In genomic region chr22:28953399-28953798, GRCh38 we compare ENCODE assay signal across 25 cellular contexts.
DNase-seq lines count a peak whose midpoint lies in the region; ATAC-seq and TF ChIP-seq lines count a peak whose summit lies in the region.
"Had no signal": no experiment of that assay in that cellular context is flagged by ENCODE, and none has a peak within 500 bp of the region (broad histone marks: within the 10 kb centered on the region; RNA-seq: fewer than 3 reads in every experiment).

No MANE protein-coding gene starts in this region.

- peaks cover 54% of the 10 kb centered on the region for H3K27me3 Mint-ChIP-seq in activated naive CD4-positive, alpha-beta T cell treated with anti-CD3 and anti-CD28 coated beads, Interleukin-2, amount 50 U/mL, for 24 hours
- peaks cover 76% of the 10 kb centered on the region for H3K27me3 Mint-ChIP-seq in activated T-cell treated with anti-CD3 and anti-CD28 coated beads, Interleukin-2, amount 50 U/mL, for 72 hours (ENCODE audit: low read depth)

- no peak for DNase-seq in activated naive CD4-positive, alpha-beta T cell treated with anti-CD3 and anti-CD28 coated beads, Interleukin-2, amount 50 U/mL, for 72 hours (ENCODE audit: low spot score in 2 of 2)
- DNase-seq in vagina (ENCODE audit: extremely low spot score in 2 of 2) (no peak), inferior parietal cortex (ENCODE audit: extremely low spot score) (no peak)
- DNase-seq in activated T-cell treated with anti-CD3 and anti-CD28 coated beads, Interleukin-2, amount 50 U/mL, for 72 hours = no peak
- DNase-seq: 8988T; activated CD4-positive, alpha-beta memory T cell treated with anti-CD3 and anti-CD28 coated beads, Interleukin-2, amount 10 ng/mL, durations not matched to agents 7 days and 5 days; activated CD4-positive, alpha-beta T cell treated with anti-CD3 and anti-CD28 coated beads for 1 hour; activated CD8-positive, alpha-beta memory T cell treated with anti-CD3 and anti-CD28 coated beads, Interleukin-2, amount 50 U/mL, for 48 hours; activated naive CD8-positive, alpha-beta T cell treated with anti-CD3 and anti-CD28 coated beads for 36 hours; CD4-positive, CD25-positive, alpha-beta regulatory T cell; Kasumi-1; left colon; mesendoderm; naive thymus-derived CD4-positive, alpha-beta T cell; NCI-H446 treated with DMSO at 0.1 percent for 48 hours; NCI-H82; right cardiac atrium; stimulated activated CD4-positive, alpha-beta T cell treated with anti-CD3 and anti-CD28 coated beads, Interleukin-2, amount 100 ng/mL, for 48 hours had no signal

- H3K4me3 ChIP-seq in parathyroid adenoma (ENCODE audit: low read depth, low read length) (no peak overlapping the region), vagina (no peak overlapping the region)
- H3K4me3 ChIP-seq: GM23338 had no signal

- no peak overlapping the region for H2AFZ ChIP-seq in parathyroid adenoma
- H2AFZ ChIP-seq: GM23338 had no signal

- H3K4me1 ChIP-seq in parathyroid adenoma (peaks cover 6% of the 10 kb centered on the region), vagina (peaks cover 70% of the 10 kb centered on the region)

- H3K4me3 Mint-ChIP-seq in activated naive CD4-positive, alpha-beta T cell treated with anti-CD3 and anti-CD28 coated beads, Interleukin-2, amount 50 U/mL, for 24 hours = no peak overlapping the region
- H3K4me3 Mint-ChIP-seq in activated T-cell treated with anti-CD3 and anti-CD28 coated beads, Interleukin-2, amount 50 U/mL, for 72 hours = no peak overlapping the region
- H3K4me3 Mint-ChIP-seq: activated CD4-positive, alpha-beta memory T cell treated with anti-CD3 and anti-CD28 coated beads, Interleukin-2, amount 10 ng/mL, durations not matched to agents 7 days and 5 days; activated naive CD8-positive, alpha-beta T cell treated with anti-CD3 and anti-CD28 coated beads for 36 hours; CD4-positive, CD25-positive, alpha-beta regulatory T cell; GM23338; naive thymus-derived CD4-positive, alpha-beta T cell; T-helper 1 cell treated with Interleukin-12 subunit alpha and Interleukin-12 subunit beta and Interleukin-4 antibody, amounts not matched to agents 30 μg/mL and 1 μg/mL, for 36 hours had no signal

- H3K9me3 ChIP-seq in parathyroid adenoma (ENCODE audit: control insufficient read depth, low read length) (no peaks in the 10 kb centered on the region), vagina (no peaks in the 10 kb centered on the region)

- intact Hi-C loops in vagina (cut with DNase I) = no loop called here

- no peaks in the 10 kb centered on the region for H3K36me3 Mint-ChIP-seq in activated naive CD4-positive, alpha-beta T cell treated with anti-CD3 and anti-CD28 coated beads, Interleukin-2, amount 50 U/mL, for 24 hours
- H3K36me3 Mint-ChIP-seq in activated naive CD4-positive, alpha-beta T cell treated with anti-CD3 and anti-CD28 coated beads, Interleukin-2, amount 50 U/mL, for 72 hours = peaks cover 0 to 9% of the 10 kb centered on the region in 2 donors
- H3K36me3 Mint-ChIP-seq in activated T-cell treated with anti-CD3 and anti-CD28 coated beads, Interleukin-2, amount 50 U/mL, for 72 hours (ENCODE audit: insufficient read depth in 2 of 2) = peaks cover 0 to 3% of the 10 kb centered on the region in 2 donors

- TF ChIP-seq CTCF in parathyroid adenoma (IDR thresholded peaks at IDR 0.05) (no peak), vagina (IDR thresholded peaks at IDR 0.05) (no peak)

- H3K27me3 ChIP-seq in layer of hippocampus (ENCODE audit: control insufficient read depth, insufficient read depth, low read length) (no peaks in the 10 kb centered on the region), parathyroid adenoma (ENCODE audit: control insufficient read depth, insufficient read depth, low read length) (no peaks in the 10 kb centered on the region), vagina (no peaks in the 10 kb centered on the region)

- TF ChIP-seq POLR2A in vagina (IDR thresholded peaks at IDR 0.05) = no peak

- H3K9me3 Mint-ChIP-seq in activated naive CD4-positive, alpha-beta T cell treated with anti-CD3 and anti-CD28 coated beads, Interleukin-2, amount 50 U/mL, for 24 hours = peaks cover 3% of the 10 kb centered on the region
- H3K9me3 Mint-ChIP-seq in activated naive CD4-positive, alpha-beta T cell treated with anti-CD3 and anti-CD28 coated beads, Interleukin-2, amount 50 U/mL, for 72 hours = no peaks in the 10 kb centered on the region
- H3K9me3 Mint-ChIP-seq in activated T-cell treated with anti-CD3 and anti-CD28 coated beads, Interleukin-2, amount 50 U/mL, for 72 hours = no peaks in the 10 kb centered on the region
- H3K9me3 Mint-ChIP-seq: activated CD4-positive, alpha-beta memory T cell treated with anti-CD3 and anti-CD28 coated beads, Interleukin-2, amount 10 ng/mL, durations not matched to agents 7 days and 5 days; activated naive CD8-positive, alpha-beta T cell treated with anti-CD3 and anti-CD28 coated beads for 36 hours; GM23338 had no signal

- peak overlapping the region; percentile 42 for H3K4me2 ChIP-seq in parathyroid adenoma (ENCODE audit: low read length)

- H3K27ac ChIP-seq in layer of hippocampus (ENCODE audit: low read depth, low read length) (peak overlapping the region; percentile 40), parathyroid adenoma (no peak overlapping the region), vagina (peak overlapping the region; percentile 67)

- H3K4me1 Mint-ChIP-seq in activated naive CD4-positive, alpha-beta T cell treated with anti-CD3 and anti-CD28 coated beads, Interleukin-2, amount 50 U/mL, for 24 hours = peaks cover 22% of the 10 kb centered on the region
- H3K4me1 Mint-ChIP-seq in activated T-cell treated with anti-CD3 and anti-CD28 coated beads, Interleukin-2, amount 50 U/mL, for 72 hours (ENCODE audit: low read depth) = peaks cover 18% of the 10 kb centered on the region

- H3K79me2 ChIP-seq in parathyroid adenoma = peaks cover 3% of the 10 kb centered on the region

- H3K27ac Mint-ChIP-seq in activated naive CD4-positive, alpha-beta T cell treated with anti-CD3 and anti-CD28 coated beads, Interleukin-2, amount 50 U/mL, for 24 hours = peak overlapping the region; percentile 46
- H3K27ac Mint-ChIP-seq in activated naive CD4-positive, alpha-beta T cell treated with anti-CD3 and anti-CD28 coated beads, Interleukin-2, amount 50 U/mL, for 72 hours = no peak overlapping the region
- no peak overlapping the region for H3K27ac Mint-ChIP-seq in activated T-cell treated with anti-CD3 and anti-CD28 coated beads, Interleukin-2, amount 50 U/mL, for 72 hours
- H3K27ac Mint-ChIP-seq: activated CD4-positive, alpha-beta memory T cell treated with anti-CD3 and anti-CD28 coated beads, Interleukin-2, amount 10 ng/mL, durations not matched to agents 7 days and 5 days; activated naive CD8-positive, alpha-beta T cell treated with anti-CD3 and anti-CD28 coated beads for 36 hours; activated T-helper 2 cell treated with anti-CD3 and anti-CD28 coated beads, Interferon-gamma antibody, Interleukin-2, Interleukin-4, amounts not matched to agents 10 μg/mL and 5 μg/mL and 100 μg/mL, durations not matched to agents 14 hours and 24 hours and 36 hours; CD4-positive, CD25-positive, alpha-beta regulatory T cell; T-helper 1 cell treated with Interleukin-12 subunit alpha and Interleukin-12 subunit beta and Interleukin-4 antibody, amounts not matched to agents 30 μg/mL and 1 μg/mL, for 36 hours had no signal

- no peak overlapping the region for H3K9ac ChIP-seq in parathyroid adenoma

- ATAC-seq in activated naive CD4-positive, alpha-beta T cell treated with anti-CD3 and anti-CD28 coated beads, Interleukin-2, amount 50 U/mL, for 72 hours = no peak
- ATAC-seq in activated T-cell treated with anti-CD3 and anti-CD28 coated beads, Interleukin-2, amount 50 U/mL, for 72 hours (replicated peaks in 1 of 2) = no peak
- no peak for ATAC-seq in GM18858 (IDR thresholded peaks at IDR 0.05; ENCODE audit: unreplicated experiment)
- ATAC-seq: left colon; naive thymus-derived CD4-positive, alpha-beta T cell; right cardiac atrium had no signal

- H3K36me3 ChIP-seq in parathyroid adenoma (ENCODE audit: control insufficient read depth, insufficient read depth, low read length) (no peaks in the 10 kb centered on the region), vagina (no peaks in the 10 kb centered on the region)
